ENCODE assay signal across 10 cellular contexts in genomic region chr22:20741634-20742581, GRCh38. TPM values are rescaled to one million over a fixed set of nuclear protein-coding genes. Genes with fewer than 3 reads are reported as not detected.
DNase-seq lines count a peak whose midpoint lies in the region; ATAC-seq and TF ChIP-seq lines count a peak whose summit lies in the region.
"Had no signal": no experiment of that assay in that cellular context is flagged by ENCODE, and none has a peak within 500 bp of the region (broad histone marks: within the 10 kb centered on the region; RNA-seq: fewer than 3 reads in every experiment).

No MANE protein-coding gene starts in this region.

- ATAC-seq in HG02885 (IDR thresholded peaks at IDR 0.05; ENCODE audit: poor library complexity, unreplicated experiment) (no peak), HG02938 (IDR thresholded peaks at IDR 0.05; ENCODE audit: unreplicated experiment) (no peak)

- no peak overlapping the region for H3K9ac ChIP-seq in Karpas-422 (ENCODE audit: low read length)

- H3K27me3 ChIP-seq in Karpas-422 (ENCODE audit: low read length) = no peaks in the 10 kb centered on the region
- no peaks in the 10 kb centered on the region for H3K27me3 ChIP-seq in WERI-Rb-1 (ENCODE audit: insufficient read depth, low read depth, severe bottlenecking)

- peaks cover 36% of the 10 kb centered on the region for H3K36me3 Mint-ChIP-seq in neural crest cell (ENCODE audit: low read depth)

- H3K4me1 Mint-ChIP-seq in neural crest cell = no peaks in the 10 kb centered on the region

- peak; percentile 19 for DNase-seq in NCI-H146 (lab: John Stamatoyannopoulos, UW)
- no peak for DNase-seq in NCI-H146 treated with DMSO at 0.1 percent for 48 hours (lab: John Stamatoyannopoulos, UW; ENCODE audit: unreplicated experiment)
- peak; percentile 79 for DNase-seq in Karpas-422
- peak; percentile 53 for DNase-seq in WERI-Rb-1
- DNase-seq in effector CD8-positive, alpha-beta T cell (lab: John Stamatoyannopoulos, UW) = peak; percentile 16
- DNase-seq in neural crest cell (ENCODE audit: low read depth, low spot score) = no peak
- DNase-seq: stimulated activated naive B cell treated with anti-CD40 and anti-IgM and Interleukin-4, amounts not matched to agents 10 μg/mL and 1 μg/mL and 100 μg/mL, for 72 hours had no signal

- TF ChIP-seq CTCF in WERI-Rb-1 (IDR thresholded peaks at IDR 0.05; ENCODE audit: low read depth, low read length) (peak; percentile 58), neural crest cell (conservative IDR thresholded peaks at IDR 0.05) (peak; percentile 72)

- peak overlapping the region; percentile 27 for H3K4me3 Mint-ChIP-seq in neural crest cell
- H3K4me3 Mint-ChIP-seq: activated naive CD8-positive, alpha-beta T cell; stimulated activated naive B cell treated with anti-CD40 and anti-IgM and Interleukin-4, amounts not matched to agents 10 μg/mL and 1 μg/mL and 100 μg/mL, for 72 hours had no signal

- H3K27me3 Mint-ChIP-seq in neural crest cell (ENCODE audit: low read depth) = no peaks in the 10 kb centered on the region
- H3K27me3 Mint-ChIP-seq: activated naive CD8-positive, alpha-beta T cell; stimulated activated naive B cell treated with anti-CD40 and anti-IgM and Interleukin-4, amounts not matched to agents 10 μg/mL and 1 μg/mL and 100 μg/mL, for 72 hours had no signal

- H3K27ac ChIP-seq in Karpas-422 (ENCODE audit: low read length) = no peak overlapping the region
- H3K27ac ChIP-seq in WERI-Rb-1 = no peak overlapping the region

- H3K9me3 Mint-ChIP-seq in neural crest cell = peaks cover 8% of the 10 kb centered on the region

- no peaks in the 10 kb centered on the region for H3K9me3 ChIP-seq in Karpas-422 (ENCODE audit: low read length)
- H3K9me3 ChIP-seq in WERI-Rb-1 (ENCODE audit: severe bottlenecking) = no peaks in the 10 kb centered on the region

- H4K20me1 ChIP-seq in Karpas-422 (ENCODE audit: insufficient read depth, low read depth, low read length) = no peaks in the 10 kb centered on the region

- H3K79me2 ChIP-seq in Karpas-422 (ENCODE audit: low read length) = no peaks in the 10 kb centered on the region

- no peak overlapping the region for H3K4me2 ChIP-seq in Karpas-422 (ENCODE audit: low read depth, low read length, poor library complexity, severe bottlenecking)

- peaks cover 20% of the 10 kb centered on the region for H3K36me3 ChIP-seq in Karpas-422 (ENCODE audit: insufficient read depth, low read length)
- H3K36me3 ChIP-seq in WERI-Rb-1 = peaks cover 56% of the 10 kb centered on the region

- H3K27ac Mint-ChIP-seq in neural crest cell (ENCODE audit: unreplicated experiment) = no peak overlapping the region
- H3K27ac Mint-ChIP-seq: activated naive CD8-positive, alpha-beta T cell; stimulated activated naive B cell treated with anti-CD40 and anti-IgM and Interleukin-4, amounts not matched to agents 10 μg/mL and 1 μg/mL and 100 μg/mL, for 72 hours had no signal

- H3K4me1 ChIP-seq in Karpas-422 (ENCODE audit: low read length) = no peaks in the 10 kb centered on the region

- H3K9me2 ChIP-seq in Karpas-422 (replicated peaks; ENCODE audit: insufficient read depth, low read length) = no peaks in the 10 kb centered on the region

- H3K4me3 ChIP-seq in Karpas-422 (ENCODE audit: low read length) (no peak overlapping the region), WERI-Rb-1 (ENCODE audit: low read depth, low read length) (no peak overlapping the region)

- H2AFZ ChIP-seq in Karpas-422 (ENCODE audit: low read length) = no peak overlapping the region

RNA-seq across cellular contexts. Expression of gene SERPIND1, which starts 32.0 kb away (rescaled TPM):
- not detected in 2 replicates for total RNA-seq in Karpas-422 (2014; rRNA removed; shearing (Covaris generic); ENCODE audit: low replicate concordance)
- total RNA-seq in neural crest cell = not detected in 2 replicates

Comparison
In these comparisons a context has a peak if more than half of its experiments do, and no peak if none do; other contexts are left out.
1. DNase-seq: peak in NCI-H146 (single experiment), Karpas-422 (single experiment), WERI-Rb-1 (single experiment) and effector CD8-positive, alpha-beta T cell (single experiment); none in NCI-H146 treated with DMSO at 0.1 percent for 48 hours (single experiment) and neural crest cell (single experiment).